23 cellular contexts compared by ENCODE assay signal in genomic region chr14:21991130-21991529, GRCh38.
DNase-seq lines count a peak whose midpoint lies in the region; ATAC-seq lines count a peak whose summit lies in the region.
"Had no signal": no experiment of that assay in that cellular context is flagged by ENCODE, and none has a peak within 500 bp of the region (broad histone marks: within the 10 kb centered on the region; RNA-seq: fewer than 3 reads in every experiment).

No MANE protein-coding gene starts in this region.

- peak overlapping the region; percentile 66 for H3K4me3 Mint-ChIP-seq in activated CD4-positive, alpha-beta T cell treated with anti-CD3 and anti-CD28 coated beads, Interleukin-2, amount 10 ng/mL, durations not matched to agents 24 days and 14 days
- H3K4me3 Mint-ChIP-seq in stimulated activated naive CD8-positive, alpha-beta T cell treated with anti-CD3 and anti-CD28 coated beads, Interleukin-15, Interleukin-2, amounts not matched to agents 100 ng/mL and 50 ng/mL, for 24 hours = peak overlapping the region; percentile 67
- peak overlapping the region; percentile 58 for H3K4me3 Mint-ChIP-seq in activated T-helper 2 cell treated with anti-CD3 and anti-CD28 coated beads, Interferon-gamma antibody, Interleukin-2, Interleukin-4, amounts not matched to agents 10 μg/mL and 5 μg/mL and 100 μg/mL, durations not matched to agents 14 hours and 24 hours and 36 hours (ENCODE audit: low read depth)
- peak overlapping the region; percentile 58 to 59 for H3K4me3 Mint-ChIP-seq in stimulated activated naive CD8-positive, alpha-beta T cell treated with anti-CD3 and anti-CD28 coated beads, Interleukin-15, amount 100 ng/mL, for 72 hours
- H3K4me3 Mint-ChIP-seq: activated B cell treated with CpG ODN at 0.5 μM for 24 hours; mesothelial cell of epicardium; natural killer cell treated with Interleukin-12 subunit alpha and Interleukin-12 subunit beta and Interleukin-15 and Interleukin-18, amount 100 ng/mL, for 72 hours had no signal

- H3K27ac Mint-ChIP-seq in activated CD4-positive, alpha-beta T cell treated with anti-CD3 and anti-CD28 coated beads, Interleukin-2, amount 10 ng/mL, durations not matched to agents 24 days and 14 days = peak overlapping the region; percentile 41
- H3K27ac Mint-ChIP-seq in stimulated activated naive CD8-positive, alpha-beta T cell treated with anti-CD3 and anti-CD28 coated beads, Interleukin-15, Interleukin-2, amounts not matched to agents 100 ng/mL and 50 ng/mL, for 24 hours = peak overlapping the region; percentile 70
- H3K27ac Mint-ChIP-seq in activated T-helper 2 cell treated with anti-CD3 and anti-CD28 coated beads, Interferon-gamma antibody, Interleukin-2, Interleukin-4, amounts not matched to agents 10 μg/mL and 5 μg/mL and 100 μg/mL, durations not matched to agents 14 hours and 24 hours and 36 hours = no peak overlapping the region
- no peak overlapping the region for H3K27ac Mint-ChIP-seq in stimulated activated naive CD8-positive, alpha-beta T cell treated with anti-CD3 and anti-CD28 coated beads, Interleukin-15, amount 100 ng/mL, for 72 hours
- H3K27ac Mint-ChIP-seq: activated B cell treated with CpG ODN at 0.5 μM for 24 hours; mesothelial cell of epicardium; natural killer cell treated with Interleukin-12 subunit alpha and Interleukin-12 subunit beta and Interleukin-15 and Interleukin-18, amount 100 ng/mL, for 72 hours had no signal

- peaks cover 17% of the 10 kb centered on the region for H3K4me1 Mint-ChIP-seq in activated CD4-positive, alpha-beta T cell treated with anti-CD3 and anti-CD28 coated beads, Interleukin-2, amount 10 ng/mL, durations not matched to agents 24 days and 14 days
- H3K4me1 Mint-ChIP-seq in stimulated activated naive CD8-positive, alpha-beta T cell treated with anti-CD3 and anti-CD28 coated beads, Interleukin-15, Interleukin-2, amounts not matched to agents 100 ng/mL and 50 ng/mL, for 24 hours (ENCODE audit: low read depth) = peaks cover 39% of the 10 kb centered on the region
- peaks cover 39% of the 10 kb centered on the region for H3K4me1 Mint-ChIP-seq in activated T-helper 2 cell treated with anti-CD3 and anti-CD28 coated beads, Interferon-gamma antibody, Interleukin-2, Interleukin-4, amounts not matched to agents 10 μg/mL and 5 μg/mL and 100 μg/mL, durations not matched to agents 14 hours and 24 hours and 36 hours (ENCODE audit: low read depth)
- peaks cover 38% of the 10 kb centered on the region for H3K4me1 Mint-ChIP-seq in stimulated activated naive CD8-positive, alpha-beta T cell treated with anti-CD3 and anti-CD28 coated beads, Interleukin-15, amount 100 ng/mL, for 72 hours
- H3K4me1 Mint-ChIP-seq: activated B cell treated with CpG ODN at 0.5 μM for 24 hours, mesothelial cell of epicardium had no signal

- intact Hi-C loops in activated CD4-positive, alpha-beta T cell treated with anti-CD3 and anti-CD28 coated beads, Interleukin-2, amount 10 ng/mL, durations not matched to agents 24 days and 14 days (cut with micrococcal nuclease) = no loop called here
- intact Hi-C loops in activated T-helper 2 cell treated with anti-CD3 and anti-CD28 coated beads, Interferon-gamma antibody, Interleukin-2, Interleukin-4, amounts not matched to agents 10 μg/mL and 5 μg/mL and 100 μg/mL, durations not matched to agents 14 hours and 24 hours and 36 hours (cut with micrococcal nuclease) = no loop called here

- DNase-seq in activated CD4-positive, alpha-beta T cell treated with anti-CD3 and anti-CD28 coated beads, Interleukin-2, amount 10 ng/mL, durations not matched to agents 24 days and 14 days = peak; percentile 62
- no peak for DNase-seq in activated CD4-positive, alpha-beta T cell treated with anti-CD3 and anti-CD28 coated beads, Interleukin-2, amount 50 U/mL, for 4 hours
- DNase-seq in stimulated activated naive CD8-positive, alpha-beta T cell treated with anti-CD3 and anti-CD28 coated beads, Interleukin-15, Interleukin-2, amounts not matched to agents 100 U/mL and 50 U/mL, for 24 hours = no peak
- no peak for DNase-seq in activated T-helper 2 cell treated with anti-CD3 and anti-CD28 coated beads, Interferon-gamma antibody, Interleukin-2, Interleukin-4, amounts not matched to agents 10 μg/mL and 5 μg/mL and 100 μg/mL, durations not matched to agents 14 hours and 24 hours and 36 hours (ENCODE audit: low spot score)
- DNase-seq in stimulated activated naive CD8-positive, alpha-beta T cell treated with anti-CD3 and anti-CD28 coated beads, Interleukin-15, amount 100 ng/mL, for 72 hours = no peak
- DNase-seq in SW 1271 (lab: John Stamatoyannopoulos, UW) = no peak
- DNase-seq: activated B cell treated with CpG ODN at 0.5 μM for 24 hours; activated gamma-delta T cell treated with Interleukin-2 at 50 U/mL for 16 hours; AML-193; cortex of kidney; GM23248; KG1; left ventricle myocardium superior; NCI-H1436; NCI-H2107; NCI-H446 treated with DMSO at 0.1 percent for 48 hours; SK-N-SH; stimulated activated CD8-positive, alpha-beta memory T cell treated with anti-CD3 and anti-CD28 coated beads, Interleukin-4, amount 100 ng/mL, for 48 hours; trophoblast cell had no signal

- no peak for ATAC-seq in stimulated activated naive CD8-positive, alpha-beta T cell treated with anti-CD3 and anti-CD28 coated beads, Interleukin-15, Interleukin-2, amounts not matched to agents 100 U/mL and 50 U/mL, for 24 hours
- no peak for ATAC-seq in stimulated activated naive CD8-positive, alpha-beta T cell treated with anti-CD3 and anti-CD28 coated beads, Interleukin-15, amount 100 ng/mL, for 72 hours
- no peak for ATAC-seq in GM18909 (IDR thresholded peaks at IDR 0.05; ENCODE audit: poor library complexity, unreplicated experiment)
- ATAC-seq: left ventricle myocardium superior; natural killer cell treated with Interleukin-12 subunit alpha and Interleukin-12 subunit beta and Interleukin-15 and Interleukin-18, amount 100 ng/mL, for 72 hours had no signal

- no peaks in the 10 kb centered on the region for H3K36me3 Mint-ChIP-seq in activated CD4-positive, alpha-beta T cell treated with anti-CD3 and anti-CD28 coated beads, Interleukin-2, amount 10 ng/mL, durations not matched to agents 24 days and 14 days (ENCODE audit: low read depth)
- H3K36me3 Mint-ChIP-seq in stimulated activated naive CD8-positive, alpha-beta T cell treated with anti-CD3 and anti-CD28 coated beads, Interleukin-15, Interleukin-2, amounts not matched to agents 100 ng/mL and 50 ng/mL, for 24 hours (ENCODE audit: low read depth) = no peaks in the 10 kb centered on the region
- H3K36me3 Mint-ChIP-seq in activated T-helper 2 cell treated with anti-CD3 and anti-CD28 coated beads, Interferon-gamma antibody, Interleukin-2, Interleukin-4, amounts not matched to agents 10 μg/mL and 5 μg/mL and 100 μg/mL, durations not matched to agents 14 hours and 24 hours and 36 hours (ENCODE audit: low read depth) = no peaks in the 10 kb centered on the region
- H3K36me3 Mint-ChIP-seq: mesothelial cell of epicardium; natural killer cell treated with Interleukin-12 subunit alpha and Interleukin-12 subunit beta and Interleukin-15 and Interleukin-18, amount 100 ng/mL, for 72 hours had no signal

- H3K27me3 Mint-ChIP-seq in activated CD4-positive, alpha-beta T cell treated with anti-CD3 and anti-CD28 coated beads, Interleukin-2, amount 10 ng/mL, durations not matched to agents 24 days and 14 days = peaks cover 4% of the 10 kb centered on the region
- peaks cover 4% of the 10 kb centered on the region for H3K27me3 Mint-ChIP-seq in stimulated activated naive CD8-positive, alpha-beta T cell treated with anti-CD3 and anti-CD28 coated beads, Interleukin-15, Interleukin-2, amounts not matched to agents 100 ng/mL and 50 ng/mL, for 24 hours
- H3K27me3 Mint-ChIP-seq in activated T-helper 2 cell treated with anti-CD3 and anti-CD28 coated beads, Interferon-gamma antibody, Interleukin-2, Interleukin-4, amounts not matched to agents 10 μg/mL and 5 μg/mL and 100 μg/mL, durations not matched to agents 14 hours and 24 hours and 36 hours (ENCODE audit: low read depth) = peaks cover 2% of the 10 kb centered on the region
- H3K27me3 Mint-ChIP-seq in stimulated activated naive CD8-positive, alpha-beta T cell treated with anti-CD3 and anti-CD28 coated beads, Interleukin-15, amount 100 ng/mL, for 72 hours = no peaks in the 10 kb centered on the region

- no peaks in the 10 kb centered on the region for H3K9me3 Mint-ChIP-seq in activated CD4-positive, alpha-beta T cell treated with anti-CD3 and anti-CD28 coated beads, Interleukin-2, amount 10 ng/mL, durations not matched to agents 24 days and 14 days
- H3K9me3 Mint-ChIP-seq in stimulated activated naive CD8-positive, alpha-beta T cell treated with anti-CD3 and anti-CD28 coated beads, Interleukin-15, Interleukin-2, amounts not matched to agents 100 ng/mL and 50 ng/mL, for 24 hours = no peaks in the 10 kb centered on the region
- H3K9me3 Mint-ChIP-seq in activated T-helper 2 cell treated with anti-CD3 and anti-CD28 coated beads, Interferon-gamma antibody, Interleukin-2, Interleukin-4, amounts not matched to agents 10 μg/mL and 5 μg/mL and 100 μg/mL, durations not matched to agents 14 hours and 24 hours and 36 hours = no peaks in the 10 kb centered on the region
- H3K9me3 Mint-ChIP-seq in stimulated activated naive CD8-positive, alpha-beta T cell treated with anti-CD3 and anti-CD28 coated beads, Interleukin-15, amount 100 ng/mL, for 72 hours = no peaks in the 10 kb centered on the region
- H3K9me3 Mint-ChIP-seq: activated B cell treated with CpG ODN at 0.5 μM for 24 hours; mesothelial cell of epicardium; natural killer cell treated with Interleukin-12 subunit alpha and Interleukin-12 subunit beta and Interleukin-15 and Interleukin-18, amount 100 ng/mL, for 72 hours had no signal

Comparison
In these comparisons a context has a peak if more than half of its experiments do, and no peak if none do; other contexts are left out.
1. H3K27ac Mint-ChIP-seq: peak in activated CD4-positive, alpha-beta T cell treated with anti-CD3 and anti-CD28 coated beads, Interleukin-2, amount 10 ng/mL, durations not matched to agents 24 days and 14 days (single experiment) and stimulated activated naive CD8-positive, alpha-beta T cell treated with anti-CD3 and anti-CD28 coated beads, Interleukin-15, Interleukin-2, amounts not matched to agents 100 ng/mL and 50 ng/mL, for 24 hours (single experiment); none in activated T-helper 2 cell treated with anti-CD3 and anti-CD28 coated beads, Interferon-gamma antibody, Interleukin-2, Interleukin-4, amounts not matched to agents 10 μg/mL and 5 μg/mL and 100 μg/mL, durations not matched to agents 14 hours and 24 hours and 36 hours (single experiment) and stimulated activated naive CD8-positive, alpha-beta T cell treated with anti-CD3 and anti-CD28 coated beads, Interleukin-15, amount 100 ng/mL, for 72 hours (0 of 2).
2. Peak in every context shown above with its lines, with median percentiles within 50 percentile points of each other: H3K4me3 Mint-ChIP-seq.